ENCODE assay signal across 17 cellular contexts in the genomic region with DNA sequence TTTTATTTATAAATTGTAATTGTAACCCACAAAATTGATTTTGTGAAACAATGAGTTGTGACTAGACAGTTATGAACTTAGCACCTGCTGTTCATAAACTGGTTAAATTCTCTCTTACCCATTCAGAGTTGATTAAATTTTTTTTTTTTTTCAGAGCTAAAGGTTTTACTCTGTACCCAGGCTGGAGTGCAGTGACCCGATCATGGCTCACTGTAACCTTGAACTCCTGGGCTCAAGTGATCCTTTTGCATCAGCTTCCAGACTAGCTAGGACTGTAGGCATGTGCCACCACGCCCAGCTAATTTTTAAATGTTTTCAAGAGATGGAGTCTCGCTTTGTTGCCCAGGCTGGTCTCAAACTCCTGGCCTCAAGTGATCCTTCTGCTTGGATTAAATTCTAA. TPM values are rescaled to one million over a fixed set of nuclear protein-coding genes. Genes with fewer than 3 reads are reported as not detected.
DNase-seq lines count a peak whose midpoint lies in the region; ATAC-seq and TF ChIP-seq lines count a peak whose summit lies in the region.
"Had no signal": no experiment of that assay in that cellular context is flagged by ENCODE, and none has a peak within 500 bp of the region (broad histone marks: within the 10 kb centered on the region; RNA-seq: fewer than 3 reads in every experiment).

No MANE protein-coding gene starts in this region.

- H3K79me2 ChIP-seq in Loucy (ENCODE audit: insufficient read depth, low read length) (peaks cover 10% of the 10 kb centered on the region; the same call in 1 of the 2 replicates), mesendoderm (ENCODE audit: control insufficient read depth, insufficient read depth, low read length) (peaks cover 27% of the 10 kb centered on the region)

- no peak for ATAC-seq in upper lobe of right lung
- ATAC-seq in HG03045 (IDR thresholded peaks at IDR 0.05; ENCODE audit: unreplicated experiment), result no peak
- ATAC-seq: PC-3 had no signal

- H3K4me3 ChIP-seq in Loucy (ENCODE audit: low read length, poor library complexity, severe bottlenecking), result no peak overlapping the region
- H3K4me3 ChIP-seq in dorsolateral prefrontal cortex, result peak overlapping the region in 36 of 59 donors; percentile 73 to 99 (median 89)
- H3K4me3 ChIP-seq in liver (ENCODE audit: low read depth in 1 of 3, low read length in 3 of 3), result peak overlapping the region; percentile 70 to 84 (median 77)
- H3K4me3 ChIP-seq in upper lobe of right lung, result no peak overlapping the region
- no peak overlapping the region for H3K4me3 ChIP-seq in mesendoderm (ENCODE audit: low read length)
- H3K4me3 ChIP-seq: HAP-1 had no signal

- no peak overlapping the region for H2BK120ac ChIP-seq in mesendoderm (ENCODE audit: low read depth, low read length)

- H3K27ac ChIP-seq in dorsolateral prefrontal cortex (peak overlapping the region in 1 of 59 donors; percentile 82), liver (ENCODE audit: low read depth in 1 of 2, low read length in 2 of 2) (no peak overlapping the region), upper lobe of right lung (peak overlapping the region; percentile 96), mesendoderm (ENCODE audit: low read depth, low read length) (no peak overlapping the region)
- H3K27ac ChIP-seq: SK-N-MC had no signal

- no peaks in the 10 kb centered on the region for H3K9me2 ChIP-seq in Loucy (replicated peaks; ENCODE audit: low read depth, low read length)

- H3K23ac ChIP-seq in mesendoderm (ENCODE audit: low read length), result no peak overlapping the region

- H3K18ac ChIP-seq in mesendoderm (ENCODE audit: low read length), result no peak overlapping the region

- H3K4me1 ChIP-seq in Loucy (ENCODE audit: insufficient read depth, low read length, poor library complexity, severe bottlenecking) (peaks cover 21% of the 10 kb centered on the region), liver (ENCODE audit: control insufficient read depth in 4 of 4, insufficient read depth in 4 of 4, low read length in 3 of 4) (peaks cover 6 to 37% (median 24%) of the 10 kb centered on the region in 4 donors), upper lobe of right lung (peaks cover 16% of the 10 kb centered on the region), mesendoderm (ENCODE audit: control insufficient read depth, low read depth, low read length) (peaks cover 7% of the 10 kb centered on the region)
- H3K4me1 ChIP-seq: BE2C had no signal

- DNase-seq in dorsolateral prefrontal cortex, result no peak
- DNase-seq in upper lobe of right lung, result no peak
- DNase-seq in mesendoderm, result no peak
- DNase-seq in DMS153 treated with DMSO at 0.1 percent for 48 hours (lab: John Stamatoyannopoulos, UW; ENCODE audit: unreplicated experiment), result no peak
- DNase-seq: ACHN; BE2C; CD8-positive, alpha-beta memory T cell; NCI-H1436 treated with DMSO at 0.1 percent for 48 hours; NCI-H2107; NCI-H226; NCI-H526 treated with DMSO at 0.1 percent for 48 hours; PC-3 had no signal

- no peak overlapping the region for H2BK15ac ChIP-seq in mesendoderm (replicated peaks; ENCODE audit: low read depth)

- H4K8ac ChIP-seq in mesendoderm (ENCODE audit: low read depth, low read length), result no peak overlapping the region

- no peaks in the 10 kb centered on the region for H3K36me3 ChIP-seq in Loucy (ENCODE audit: insufficient read depth, low read length)
- peaks cover 0 to 5% (median 2%) of the 10 kb centered on the region in 4 donors for H3K36me3 ChIP-seq in liver (ENCODE audit: control insufficient read depth in 4 of 4, insufficient read depth in 3 of 4, low read depth in 1 of 4, low read length in 3 of 4)
- peaks cover 8% of the 10 kb centered on the region for H3K36me3 ChIP-seq in upper lobe of right lung
- no peaks in the 10 kb centered on the region for H3K36me3 ChIP-seq in mesendoderm (ENCODE audit: control insufficient read depth, insufficient read depth, low read length)
- H3K36me3 ChIP-seq: BE2C, HAP-1 had no signal

- peaks cover 10% of the 10 kb centered on the region for H3K79me1 ChIP-seq in mesendoderm (ENCODE audit: low read length)

- H3K9ac ChIP-seq in Loucy (ENCODE audit: low read depth, low read length, poor library complexity, severe bottlenecking) (peak overlapping the region; percentile 62), liver (ENCODE audit: low read depth in 1 of 2, low read length in 2 of 2) (no peak overlapping the region), mesendoderm (ENCODE audit: low read length) (no peak overlapping the region)

- H2AK5ac ChIP-seq in mesendoderm (ENCODE audit: low read length), result no peak overlapping the region

- 32% methylated on average over 3 of the region's 3 CpGs for WGBS in liver
- no CpG with 5 or more reads among the region's 3 CpGs for WGBS in mesendoderm (ENCODE audit: extremely low coverage, insufficient coverage, low lambda C conversion rate)

- H3K4ac ChIP-seq in mesendoderm (ENCODE audit: low read depth, low read length), result no peak overlapping the region

- H4K20me1 ChIP-seq in Loucy (ENCODE audit: insufficient read depth, low read length, poor library complexity, severe bottlenecking), result no peaks in the 10 kb centered on the region

- H2AFZ ChIP-seq in Loucy (ENCODE audit: low read length), result no peak overlapping the region

- H3K9me3 ChIP-seq in Loucy (ENCODE audit: insufficient read depth, low read depth, low read length) (no peaks in the 10 kb centered on the region), liver (ENCODE audit: control insufficient read depth in 4 of 4, low read length in 3 of 4) (no peaks in the 10 kb centered on the region), upper lobe of right lung (no peaks in the 10 kb centered on the region)
- H3K9me3 ChIP-seq: BE2C, HAP-1 had no signal

- H3K4me2 ChIP-seq in Loucy (ENCODE audit: low read depth, low read length, poor library complexity, severe bottlenecking) (peak overlapping the region; percentile 76), mesendoderm (ENCODE audit: low read length) (no peak overlapping the region)

- intact Hi-C loops in dorsolateral prefrontal cortex (cut with DNase I) (loop anchor here in 1 of 2 donors (5.0 kb wide), 1 partner anchor 187 kb away; no protein-coding TSS in a partner anchor), upper lobe of right lung (cut with DNase I) (no loop called here)

- TF ChIP-seq CTCF in Loucy (conservative IDR thresholded peaks at IDR 0.05; ENCODE audit: low read length) (no peak), dorsolateral prefrontal cortex (IDR thresholded peaks at IDR 0.05 in 54 of 56, conservative IDR thresholded peaks at IDR 0.05 in 2 of 56; ENCODE audit: low read depth in 1 of 56, partially characterized antibody in 56 of 56) (no peak), liver (IDR thresholded peaks at IDR 0.05; ENCODE audit: low read depth, low read length, missing input control) (no peak), upper lobe of right lung (IDR thresholded peaks at IDR 0.05) (no peak)

- no peak overlapping the region for H4K5ac ChIP-seq in mesendoderm (ENCODE audit: low read length)

- H3K27me3 ChIP-seq in Loucy (ENCODE audit: insufficient read depth, low read length, poor library complexity, severe bottlenecking) (no peaks in the 10 kb centered on the region), dorsolateral prefrontal cortex (no peaks in the 10 kb centered on the region), liver (ENCODE audit: control insufficient read depth in 4 of 4, insufficient read depth in 4 of 4, low read length in 3 of 4) (no peaks in the 10 kb centered on the region), upper lobe of right lung (no peaks in the 10 kb centered on the region), mesendoderm (ENCODE audit: insufficient read depth, low read length, poor library complexity) (no peaks in the 10 kb centered on the region)
- H3K27me3 ChIP-seq: BE2C had no signal

- H2BK5ac ChIP-seq in mesendoderm (ENCODE audit: low read length), result no peak overlapping the region

- peak; percentile 6 to 8 for TF ChIP-seq RAD21 in liver (IDR thresholded peaks at IDR 0.05)

- no peak overlapping the region for H3K56ac ChIP-seq in mesendoderm (ENCODE audit: low read length)

- H3F3A ChIP-seq in Loucy (ENCODE audit: low read depth), result no peaks in the 10 kb centered on the region

TF ChIP-seq in liver, 16 proteins besides CTCF, POLR2A, EP300 and RAD21 (continues in another document):
- peak; percentile 73 for TF ChIP-seq HNF4G (IDR thresholded peaks at IDR 0.05)
- TF ChIP-seq YY1 (IDR thresholded peaks at IDR 0.05), result peak; percentile 45
- TF ChIP-seq, protein P1, sequence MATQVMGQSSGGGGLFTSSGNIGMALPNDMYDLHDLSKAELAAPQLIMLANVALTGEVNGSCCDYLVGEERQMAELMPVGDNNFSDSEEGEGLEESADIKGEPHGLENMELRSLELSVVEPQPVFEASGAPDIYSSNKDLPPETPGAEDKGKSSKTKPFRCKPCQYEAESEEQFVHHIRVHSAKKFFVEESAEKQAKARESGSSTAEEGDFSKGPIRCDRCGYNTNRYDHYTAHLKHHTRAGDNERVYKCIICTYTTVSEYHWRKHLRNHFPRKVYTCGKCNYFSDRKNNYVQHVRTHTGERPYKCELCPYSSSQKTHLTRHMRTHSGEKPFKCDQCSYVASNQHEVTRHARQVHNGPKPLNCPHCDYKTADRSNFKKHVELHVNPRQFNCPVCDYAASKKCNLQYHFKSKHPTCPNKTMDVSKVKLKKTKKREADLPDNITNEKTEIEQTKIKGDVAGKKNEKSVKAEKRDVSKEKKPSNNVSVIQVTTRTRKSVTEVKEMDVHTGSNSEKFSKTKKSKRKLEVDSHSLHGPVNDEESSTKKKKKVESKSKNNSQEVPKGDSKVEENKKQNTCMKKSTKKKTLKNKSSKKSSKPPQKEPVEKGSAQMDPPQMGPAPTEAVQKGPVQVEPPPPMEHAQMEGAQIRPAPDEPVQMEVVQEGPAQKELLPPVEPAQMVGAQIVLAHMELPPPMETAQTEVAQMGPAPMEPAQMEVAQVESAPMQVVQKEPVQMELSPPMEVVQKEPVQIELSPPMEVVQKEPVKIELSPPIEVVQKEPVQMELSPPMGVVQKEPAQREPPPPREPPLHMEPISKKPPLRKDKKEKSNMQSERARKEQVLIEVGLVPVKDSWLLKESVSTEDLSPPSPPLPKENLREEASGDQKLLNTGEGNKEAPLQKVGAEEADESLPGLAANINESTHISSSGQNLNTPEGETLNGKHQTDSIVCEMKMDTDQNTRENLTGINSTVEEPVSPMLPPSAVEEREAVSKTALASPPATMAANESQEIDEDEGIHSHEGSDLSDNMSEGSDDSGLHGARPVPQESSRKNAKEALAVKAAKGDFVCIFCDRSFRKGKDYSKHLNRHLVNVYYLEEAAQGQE (IDR thresholded peaks at IDR 0.05), result no peak
- TF ChIP-seq GABPA (IDR thresholded peaks at IDR 0.05 in 1 of 2, conservative IDR thresholded peaks at IDR 0.05 in 1 of 2), result no peak
- TF ChIP-seq, protein P2, sequence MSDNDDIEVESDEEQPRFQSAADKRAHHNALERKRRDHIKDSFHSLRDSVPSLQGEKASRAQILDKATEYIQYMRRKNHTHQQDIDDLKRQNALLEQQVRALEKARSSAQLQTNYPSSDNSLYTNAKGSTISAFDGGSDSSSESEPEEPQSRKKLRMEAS (IDR thresholded peaks at IDR 0.05), result peak; percentile 41
- peak; percentile 48 to 71 for TF ChIP-seq JUND (IDR thresholded peaks at IDR 0.05)
- TF ChIP-seq HNF4A (conservative IDR thresholded peaks at IDR 0.05), result peak; percentile 93 to 95

RNA-seq across cellular contexts. Expression of a gene that starts 1.9 kb away (rescaled TPM):
- 100 to 1,000 TPM; 152 to 375 (median 249) TPM for total RNA-seq in dorsolateral prefrontal cortex
- total RNA-seq in liver, result 100 to 1,000 TPM; 299 to 699 TPM
- 100 to 1,000 TPM; 378 to 407 TPM for polyA plus RNA-seq in liver
- 335 TPM for total RNA-seq in upper lobe of right lung
- polyA plus RNA-seq in mesendoderm (2013, experiment 1 of 2), result 337 TPM
- 318 TPM for polyA plus RNA-seq in mesendoderm (2013, experiment 2 of 2)

Comparison
In these comparisons a context has a peak if more than half of its experiments do, and no peak if none do; other contexts are left out.
1. H3K4me3 ChIP-seq: peak in dorsolateral prefrontal cortex (36 of 59) and liver (3 of 3); none in Loucy (single experiment), upper lobe of right lung (single experiment) and mesendoderm (single experiment).